ENCODE assay signal across 16 cellular contexts in the genomic region with DNA sequence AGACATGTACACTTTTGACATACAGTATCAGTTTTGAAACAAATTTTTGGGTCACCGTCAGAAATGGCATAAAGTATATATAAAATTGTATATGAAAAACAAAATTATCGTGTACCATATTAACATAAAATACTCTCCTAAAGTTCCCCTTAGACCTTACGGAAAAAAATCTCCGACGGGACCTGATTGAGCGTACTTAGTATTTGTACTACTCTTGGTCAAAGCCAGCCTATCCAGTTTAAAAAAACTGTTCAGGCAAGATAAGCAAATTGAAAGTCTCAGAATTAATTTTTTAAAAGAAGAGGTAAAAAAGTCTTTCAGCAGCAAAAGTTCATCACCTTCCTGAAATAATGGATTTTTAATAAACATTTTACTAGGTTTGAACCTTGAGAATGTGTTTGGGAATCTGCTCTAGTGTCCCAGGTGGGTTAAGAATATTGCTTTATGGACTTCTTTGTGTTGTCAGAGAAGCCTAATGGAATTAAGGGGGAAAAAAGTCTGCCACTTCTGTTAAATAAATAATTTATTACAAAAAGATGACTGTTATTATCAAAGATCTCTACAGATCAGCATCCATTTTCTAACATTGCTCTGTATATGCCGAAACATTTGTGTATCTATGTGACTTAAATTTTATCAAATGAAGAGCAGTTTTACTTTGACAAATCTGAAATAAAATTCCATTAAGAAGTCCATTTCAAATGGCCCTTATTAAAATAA. TPM values are rescaled to one million over a fixed set of nuclear protein-coding genes. Genes with fewer than 3 reads are reported as not detected.
DNase-seq lines count a peak whose midpoint lies in the region; ATAC-seq and TF ChIP-seq lines count a peak whose summit lies in the region.
"Had no signal": no experiment of that assay in that cellular context is flagged by ENCODE, and none has a peak within 500 bp of the region (broad histone marks: within the 10 kb centered on the region; RNA-seq: fewer than 3 reads in every experiment).

No MANE protein-coding gene starts in this region.

- peak overlapping the region; percentile 77 for H3K27ac ChIP-seq in 22Rv1
- H3K27ac ChIP-seq in hepatocyte, result peak overlapping the region; percentile 82
- peak overlapping the region; percentile 83 for H3K27ac ChIP-seq in psoas muscle

- H3K9me3 Mint-ChIP-seq in T-helper 2 cell treated with Interferon-gamma antibody and Interleukin-4, amounts not matched to agents 5 μg/mL and 100 μg/mL, for 36 hours, result no peaks in the 10 kb centered on the region

- H3K27me3 Mint-ChIP-seq in T-helper 2 cell treated with Interferon-gamma antibody and Interleukin-4, amounts not matched to agents 5 μg/mL and 100 μg/mL, for 36 hours (ENCODE audit: low read depth), result no peaks in the 10 kb centered on the region

- peaks cover 17% of the 10 kb centered on the region for H3K4me1 Mint-ChIP-seq in T-helper 2 cell treated with Interferon-gamma antibody and Interleukin-4, amounts not matched to agents 5 μg/mL and 100 μg/mL, for 36 hours (ENCODE audit: low read depth)

- peak overlapping the region; percentile 67 for H3K9ac ChIP-seq in Loucy (ENCODE audit: low read depth, low read length, poor library complexity, severe bottlenecking)
- H3K9ac ChIP-seq: parathyroid adenoma had no signal

- WGBS in hepatocyte (ENCODE audit: low lambda C conversion rate, missing lambda C conversion rate), result 93% methylated on average over 7 of the region's 7 CpGs
- WGBS in psoas muscle, 3 donors, result 61 to 81% (median 68%) methylated on average over 7 of the region's 7 CpGs

- no peak overlapping the region for H2AFZ ChIP-seq in Loucy (ENCODE audit: low read length)
- peak overlapping the region; percentile 71 for H2AFZ ChIP-seq in hepatocyte
- H2AFZ ChIP-seq: parathyroid adenoma had no signal

- H3K27me3 ChIP-seq in Loucy (ENCODE audit: insufficient read depth, low read length, poor library complexity, severe bottlenecking) (no peaks in the 10 kb centered on the region), hepatocyte (no peaks in the 10 kb centered on the region), psoas muscle (ENCODE audit: insufficient read depth in 3 of 3, low read length in 2 of 3) (no peaks in the 10 kb centered on the region)
- H3K27me3 ChIP-seq: BE2C had no signal

- DNase-seq in hepatocyte (ENCODE audit: low spot score), result no peak
- DNase-seq in psoas muscle, result no peak
- DNase-seq in T-helper 2 cell treated with Interferon-gamma antibody and Interleukin-4, amounts not matched to agents 5 μg/mL and 100 μg/mL, for 36 hours (ENCODE audit: low spot score), result no peak
- no peak for DNase-seq in NCI-H146 treated with DMSO at 0.1 percent for 48 hours (lab: John Stamatoyannopoulos, UW; ENCODE audit: unreplicated experiment)
- no peak for DNase-seq in effector CD4-positive, alpha-beta T cell
- no peak for DNase-seq in sciatic nerve (ENCODE audit: low spot score)
- DNase-seq: activated CD4-positive, alpha-beta T cell treated with anti-CD3 and anti-CD28 coated beads for 1 hour; activated gamma-delta T cell; BE2C; MM.1S; NCI-H2107; NCI-H82; RPMI8226 had no signal

- H3K4me3 ChIP-seq in Loucy (ENCODE audit: low read length, poor library complexity, severe bottlenecking), result peak overlapping the region; percentile 72
- peak overlapping the region; percentile 25 for H3K4me3 ChIP-seq in hepatocyte
- H3K4me3 ChIP-seq in psoas muscle, result peak overlapping the region; percentile 68

- intact Hi-C loops in psoas muscle (cut with DNase I) (no loop called here), sciatic nerve (cut with DNase I) (no loop called here)

- ATAC-seq in psoas muscle (no peak), sciatic nerve (no peak)

- H3K4me2 ChIP-seq in Loucy (ENCODE audit: low read depth, low read length, poor library complexity, severe bottlenecking) (peak overlapping the region; percentile 78), hepatocyte (peak overlapping the region; percentile 72)

- no peaks in the 10 kb centered on the region for H4K20me1 ChIP-seq in Loucy (ENCODE audit: insufficient read depth, low read length, poor library complexity, severe bottlenecking)
- no peaks in the 10 kb centered on the region for H4K20me1 ChIP-seq in hepatocyte (ENCODE audit: insufficient read depth, poor library complexity, severe bottlenecking)

- H3K79me2 ChIP-seq in Loucy (ENCODE audit: insufficient read depth, low read length), result peaks cover 19% of the 10 kb centered on the region; the same call in 1 of the 2 replicates
- peaks cover 5% of the 10 kb centered on the region for H3K79me2 ChIP-seq in hepatocyte
- H3K79me2 ChIP-seq: parathyroid adenoma had no signal

- TF ChIP-seq CTCF in 22Rv1 (IDR thresholded peaks at IDR 0.05) (no peak), Loucy (conservative IDR thresholded peaks at IDR 0.05; ENCODE audit: low read length) (no peak), hepatocyte (IDR thresholded peaks at IDR 0.05; ENCODE audit: poor library complexity) (no peak), psoas muscle (IDR thresholded peaks at IDR 0.05) (no peak)

- H3K36me3 ChIP-seq in Loucy (ENCODE audit: insufficient read depth, low read length) (no peaks in the 10 kb centered on the region), hepatocyte (replicated peaks; ENCODE audit: insufficient read depth, low read depth) (no peaks in the 10 kb centered on the region), psoas muscle (ENCODE audit: insufficient read depth in 1 of 2, low read depth in 1 of 2) (no peaks in the 10 kb centered on the region)
- H3K36me3 ChIP-seq: BE2C had no signal

- no peaks in the 10 kb centered on the region for H3K36me3 Mint-ChIP-seq in T-helper 2 cell treated with Interferon-gamma antibody and Interleukin-4, amounts not matched to agents 5 μg/mL and 100 μg/mL, for 36 hours (ENCODE audit: low read depth)

- H3K4me1 ChIP-seq in Loucy (ENCODE audit: insufficient read depth, low read length, poor library complexity, severe bottlenecking), result peaks cover 47% of the 10 kb centered on the region
- H3K4me1 ChIP-seq in hepatocyte (ENCODE audit: insufficient read depth), result no peaks in the 10 kb centered on the region
- peaks cover 63% of the 10 kb centered on the region for H3K4me1 ChIP-seq in psoas muscle

- H3K9me3 ChIP-seq in Loucy (ENCODE audit: insufficient read depth, low read depth, low read length), result no peaks in the 10 kb centered on the region
- H3K9me3 ChIP-seq in hepatocyte (ENCODE audit: low read depth), result no peaks in the 10 kb centered on the region
- no peaks in the 10 kb centered on the region for H3K9me3 ChIP-seq in psoas muscle
- H3K9me3 ChIP-seq: BE2C had no signal

- H3K9me2 ChIP-seq in Loucy (replicated peaks; ENCODE audit: low read depth, low read length) (no peaks in the 10 kb centered on the region), hepatocyte (replicated peaks; ENCODE audit: insufficient read depth) (no peaks in the 10 kb centered on the region)

- H3K27ac Mint-ChIP-seq in T-helper 2 cell treated with Interferon-gamma antibody and Interleukin-4, amounts not matched to agents 5 μg/mL and 100 μg/mL, for 36 hours, result no peak overlapping the region

- H3K4me3 Mint-ChIP-seq in T-helper 2 cell treated with Interferon-gamma antibody and Interleukin-4, amounts not matched to agents 5 μg/mL and 100 μg/mL, for 36 hours, result no peak overlapping the region

- no peaks in the 10 kb centered on the region for H3F3A ChIP-seq in Loucy (ENCODE audit: low read depth)

RNA-seq across cellular contexts. Expression of a gene that starts 48.6 kb away (rescaled TPM):
- 20.5 and 28.0 TPM in 2 replicates for total RNA-seq in hepatocyte
- polyA plus RNA-seq in hepatocyte, result 25.8 and 42.5 TPM in 2 replicates
- total RNA-seq in psoas muscle, result 10 to 100 TPM; 41.7 to 74.9 (median 57.4) TPM
- polyA plus RNA-seq in psoas muscle, result 1 to 10 TPM in 1 of 3 donors, under 1 TPM in 2; 0.40 to 3.4 (median 0.66) TPM
- 145 TPM for total RNA-seq in sciatic nerve
